In the genomic region with DNA sequence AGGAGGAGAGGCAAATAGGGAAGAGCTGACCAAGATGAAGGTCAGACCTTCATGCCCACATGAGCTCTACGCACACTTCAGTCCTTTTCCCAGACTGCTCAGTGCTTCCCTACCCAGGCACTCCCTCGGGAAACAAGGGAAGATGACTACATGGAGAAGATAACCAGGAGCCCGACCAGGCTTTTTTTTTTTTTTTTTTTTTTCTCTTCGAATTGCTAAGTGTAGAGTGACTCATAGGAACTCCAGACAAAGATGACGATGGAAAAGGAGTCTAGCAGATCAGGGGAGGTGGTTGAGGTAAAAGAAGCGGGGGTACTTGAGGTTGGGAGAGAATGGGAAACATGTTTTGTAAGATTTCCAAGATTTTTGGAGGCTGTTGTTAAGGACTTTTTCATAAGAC, we compare ENCODE assay signal across 13 cellular contexts.
A peak's percentile ranks its signal among the peaks of the same experiment; 100 is the strongest.
DNase-seq lines count a peak whose midpoint lies in the region; ATAC-seq and TF ChIP-seq lines count a peak whose summit lies in the region.
"Had no signal": no experiment of that assay in that cellular context is flagged by ENCODE, and none has a peak within 500 bp of the region (broad histone marks: within the 10 kb centered on the region; RNA-seq: fewer than 3 reads in every experiment).

No MANE protein-coding gene starts in this region.

- H2BK120ac ChIP-seq in H9 (ENCODE audit: low read depth, low read length, poor library complexity, severe bottlenecking): no peak overlapping the region

- H3K4me1 ChIP-seq in H9 (ENCODE audit: insufficient read depth, low read length): no peaks in the 10 kb centered on the region

- H3K4me3 Mint-ChIP-seq in H9 (no peak overlapping the region; a peak in 1 of 5 replicates), mesothelial cell of epicardium (no peak overlapping the region)
- H3K4me3 Mint-ChIP-seq: activated CD4-positive, alpha-beta memory T cell treated with anti-CD3 and anti-CD28 coated beads for 36 hours had no signal

- H3K9me3 Mint-ChIP-seq in H9: no peaks in the 10 kb centered on the region
- H3K9me3 Mint-ChIP-seq in mesothelial cell of epicardium: no peaks in the 10 kb centered on the region
- H3K9me3 Mint-ChIP-seq: activated CD4-positive, alpha-beta memory T cell treated with anti-CD3 and anti-CD28 coated beads for 36 hours had no signal

- H2AK5ac ChIP-seq in H9 (ENCODE audit: insufficient read length, low read length): no peak overlapping the region

- no peak overlapping the region for H3K18ac ChIP-seq in H9 (ENCODE audit: insufficient read length, low read depth, low read length)

- H4K20me1 ChIP-seq in H9 (ENCODE audit: control insufficient read depth, insufficient read depth, insufficient read length): no peaks in the 10 kb centered on the region

- H3K4me1 Mint-ChIP-seq in H9: peaks cover 11 to 14% of the 10 kb centered on the region in 2 experiments
- H3K4me1 Mint-ChIP-seq in mesothelial cell of epicardium: peaks cover 23% of the 10 kb centered on the region

- no peak overlapping the region for H3K56ac ChIP-seq in H9 (ENCODE audit: insufficient read length, low read depth, low read length)

- no peaks in the 10 kb centered on the region for H3K79me1 ChIP-seq in H9 (ENCODE audit: insufficient read depth, low read depth, low read length, poor library complexity, severe bottlenecking)

- intact Hi-C loops in Right ventricle myocardium superior (cut with DNase I): no loop called here

- H3T11ph ChIP-seq in H9 (ENCODE audit: low read length): no peak overlapping the region

- H3K4me2 ChIP-seq in H9 (ENCODE audit: insufficient read depth, insufficient read length, low read length): no peak overlapping the region

- H3K79me2 ChIP-seq in H9 (ENCODE audit: insufficient read depth, low read length): no peaks in the 10 kb centered on the region

- H3K27me3 Mint-ChIP-seq in H9 (ENCODE audit: low read depth) (no peaks in the 10 kb centered on the region), mesothelial cell of epicardium (ENCODE audit: low read depth) (no peaks in the 10 kb centered on the region)
- H3K27me3 Mint-ChIP-seq: activated CD4-positive, alpha-beta memory T cell treated with anti-CD3 and anti-CD28 coated beads for 36 hours; progenitor cell of endocrine pancreas had no signal

- H2BK15ac ChIP-seq in H9 (ENCODE audit: low read depth, low read length): no peak overlapping the region

- no peak overlapping the region for H3K9ac ChIP-seq in H9 (ENCODE audit: extremely low read depth, insufficient read length, low read length)

- no peaks in the 10 kb centered on the region for H3K23me2 ChIP-seq in H9 (ENCODE audit: insufficient read length, low read depth, low read length, poor library complexity, severe bottlenecking)

- WGBS in H9 (ENCODE audit: extremely low coverage, insufficient read length, low lambda C conversion rate): no CpG with 5 or more reads among the region's 6 CpGs

- H2BK5ac ChIP-seq in H9 (ENCODE audit: insufficient read length, low read length): no peak overlapping the region

- H3K14ac ChIP-seq in H9 (ENCODE audit: insufficient read depth, low read length): no peak overlapping the region

- no peak overlapping the region for H4K8ac ChIP-seq in H9 (replicated peaks; ENCODE audit: insufficient read length, low read depth, low read length)

- no peak overlapping the region for H2AFZ ChIP-seq in H9 (ENCODE audit: low read length)

- TF ChIP-seq CTCF in H9 (conservative IDR thresholded peaks at IDR 0.05) (no peak), mesothelial cell of epicardium (IDR thresholded peaks at IDR 0.05; ENCODE audit: unreplicated experiment) (no peak)

- H2BK20ac ChIP-seq in H9 (ENCODE audit: low read depth, low read length, poor library complexity, severe bottlenecking): no peak overlapping the region

- DNase-seq in Daoy (ENCODE audit: low read depth): peak; percentile 59
- no peak for DNase-seq in Right ventricle myocardium superior
- DNase-seq in renal cortical epithelial cell (ENCODE audit: low read depth): peak; percentile 83
- DNase-seq in stimulated activated naive CD4-positive, alpha-beta T cell treated with Interleukin-2 at 50 U/mL for 16 hours (lab: John Stamatoyannopoulos, UW): no peak
- DNase-seq in NCI-H146 (lab: John Stamatoyannopoulos, UW): no peak
- DNase-seq in H9: no peak
- no peak for DNase-seq in mesothelial cell of epicardium (ENCODE audit: low spot score in 2 of 2, unreplicated experiment in 2 of 2)
- DNase-seq: activated CD4-positive, alpha-beta memory T cell treated with anti-CD3 and anti-CD28 coated beads for 36 hours; amygdala; NCI-H187 treated with DMSO at 0.1 percent for 48 hours; SJCRH30 had no signal

- H2BK12ac ChIP-seq in H9 (ENCODE audit: insufficient read length, low read depth, low read length): no peak overlapping the region

- no peak overlapping the region for H4K5ac ChIP-seq in H9 (ENCODE audit: insufficient read length, low read depth, low read length)

- H4K91ac ChIP-seq in H9 (ENCODE audit: insufficient read length, low read depth, low read length): no peak overlapping the region

- no peak overlapping the region for H3K27ac ChIP-seq in H9 (ENCODE audit: insufficient read length, low read depth, low read length)

- H3K27me3 ChIP-seq in H9 (ENCODE audit: insufficient read depth, low read length): no peaks in the 10 kb centered on the region
- H3K27me3 ChIP-seq: SJCRH30 had no signal

- no peaks in the 10 kb centered on the region for H3K36me3 Mint-ChIP-seq in H9 (ENCODE audit: insufficient read depth in 1 of 3, low read depth in 3 of 3)
- H3K36me3 Mint-ChIP-seq in mesothelial cell of epicardium: no peaks in the 10 kb centered on the region
- H3K36me3 Mint-ChIP-seq: activated CD4-positive, alpha-beta memory T cell treated with anti-CD3 and anti-CD28 coated beads for 36 hours had no signal

- H3K4ac ChIP-seq in H9 (ENCODE audit: low read depth, low read length): no peak overlapping the region

- ATAC-seq in SK-N-SH treated with all-trans-retinoic acid at 6 μM for 48 hours (peak; percentile 90), Right ventricle myocardium superior (ENCODE audit: poor library complexity) (peak; percentile 28)

- H3K23ac ChIP-seq in H9 (ENCODE audit: insufficient read length, low read depth, low read length): no peak overlapping the region

- H3K9me3 ChIP-seq in H9 (ENCODE audit: control insufficient read depth, low read depth, low read length): no peaks in the 10 kb centered on the region

- H3K27ac Mint-ChIP-seq in H9: no peak overlapping the region; a peak in 1 of 7 replicates
- H3K27ac Mint-ChIP-seq in mesothelial cell of epicardium: no peak overlapping the region
- H3K27ac Mint-ChIP-seq: activated CD4-positive, alpha-beta memory T cell treated with anti-CD3 and anti-CD28 coated beads for 36 hours; progenitor cell of endocrine pancreas had no signal

TF ChIP-seq in SK-N-SH treated with all-trans-retinoic acid at 6 μM for 48 hours, 23 proteins besides CTCF, POLR2A, EP300 and RAD21:
- TF ChIP-seq CSDC2 (CRISPR knock-in tag; IDR thresholded peaks at IDR 0.05) (peak; percentile 41; the same call in 1 of the 2 replicates), RARB (CRISPR knock-in tag; IDR thresholded peaks at IDR 0.05) (no peak), ISL1 (CRISPR knock-in tag; IDR thresholded peaks at IDR 0.05) (peak; percentile 59; the same call in 1 of the 2 replicates), ZFP3 (CRISPR knock-in tag; IDR thresholded peaks at IDR 0.05) (peak; percentile 83; the same call in 1 of the 2 replicates)

Comparison
In these comparisons a context has a peak if more than half of its experiments do, and no peak if none do; other contexts are left out.
1. DNase-seq: peak in Daoy (single experiment) and renal cortical epithelial cell (single experiment); none in Right ventricle myocardium superior (single experiment), stimulated activated naive CD4-positive, alpha-beta T cell treated with Interleukin-2 at 50 U/mL for 16 hours (single experiment), NCI-H146 (single experiment), H9 (single experiment) and mesothelial cell of epicardium (0 of 2).